14 cellular contexts compared by ENCODE assay signal in genomic region chr15:92612891-92613290, GRCh38. TPM values are rescaled to one million over a fixed set of nuclear protein-coding genes. Genes with fewer than 3 reads are reported as not detected.
A peak's percentile ranks its signal among the peaks of the same experiment; 100 is the strongest.
DNase-seq lines count a peak whose midpoint lies in the region; ATAC-seq and TF ChIP-seq lines count a peak whose summit lies in the region.
"Had no signal": no experiment of that assay in that cellular context is flagged by ENCODE, and none has a peak within 500 bp of the region (broad histone marks: within the 10 kb centered on the region; RNA-seq: fewer than 3 reads in every experiment).

No MANE protein-coding gene starts in this region.

- H3K4me1 Mint-ChIP-seq in endothelial cell (ENCODE audit: unreplicated experiment): peaks cover 24% of the 10 kb centered on the region
- H3K4me1 Mint-ChIP-seq: CD4-positive, alpha-beta memory T cell had no signal

- peak; percentile 43 for DNase-seq in coronary artery (ENCODE audit: low spot score)
- no peak for DNase-seq in thyroid gland
- no peak for DNase-seq in endothelial cell (ENCODE audit: low spot score)
- DNase-seq: BE2C; CD4-positive, alpha-beta memory T cell; DND-41; GDM1 had no signal

- WGBS in thyroid gland, 2 donors: 96 to 100% methylated on average over 4 of the region's 4 CpGs

- TF ChIP-seq CTCF in VCaP (conservative IDR thresholded peaks at IDR 0.05) (no peak), coronary artery (IDR thresholded peaks at IDR 0.05) (no peak), thyroid gland (IDR thresholded peaks at IDR 0.05) (no peak), endothelial cell (IDR thresholded peaks at IDR 0.05; ENCODE audit: unreplicated experiment) (no peak)

- ATAC-seq in HG03432 (IDR thresholded peaks at IDR 0.05; ENCODE audit: unreplicated experiment) (no peak), GM18502 (IDR thresholded peaks at IDR 0.05; ENCODE audit: poor library complexity, unreplicated experiment) (no peak)

- no peaks in the 10 kb centered on the region for H3K9me3 ChIP-seq in thyroid gland
- H3K9me3 ChIP-seq: A549, BE2C, HAP-1 had no signal

- H3K27me3 Mint-ChIP-seq in endothelial cell (ENCODE audit: unreplicated experiment): peaks cover 6% of the 10 kb centered on the region

- H3K4me1 ChIP-seq in rectal smooth muscle tissue (ENCODE audit: control insufficient read depth, insufficient read depth, low read length) (peaks cover 12% of the 10 kb centered on the region), thyroid gland (peaks cover 38 to 49% of the 10 kb centered on the region in 2 donors)
- H3K4me1 ChIP-seq: HAP-1 had no signal

- H3K27me3 ChIP-seq in rectal smooth muscle tissue (ENCODE audit: control insufficient read depth, insufficient read depth, low read length) (no peaks in the 10 kb centered on the region), thyroid gland (no peaks in the 10 kb centered on the region)
- H3K27me3 ChIP-seq: BE2C had no signal

- H3K36me3 ChIP-seq in rectal smooth muscle tissue (ENCODE audit: control insufficient read depth, insufficient read depth, low read length) (no peaks in the 10 kb centered on the region), thyroid gland (no peaks in the 10 kb centered on the region)
- H3K36me3 ChIP-seq: BE2C, HAP-1 had no signal

- no peaks in the 10 kb centered on the region for H3K9me3 Mint-ChIP-seq in endothelial cell (ENCODE audit: unreplicated experiment)
- H3K9me3 Mint-ChIP-seq: CD4-positive, alpha-beta memory T cell had no signal

- no peak overlapping the region for H3K4me3 Mint-ChIP-seq in endothelial cell (ENCODE audit: unreplicated experiment)
- H3K4me3 Mint-ChIP-seq: CD4-positive, alpha-beta memory T cell had no signal

- peaks cover 62% of the 10 kb centered on the region for H3K36me3 Mint-ChIP-seq in endothelial cell (ENCODE audit: low read depth, unreplicated experiment)
- H3K36me3 Mint-ChIP-seq: CD4-positive, alpha-beta memory T cell had no signal

- no peak overlapping the region for H3K27ac Mint-ChIP-seq in endothelial cell (ENCODE audit: unreplicated experiment)
- H3K27ac Mint-ChIP-seq: CD4-positive, alpha-beta memory T cell had no signal

- no peak overlapping the region for H3K9ac ChIP-seq in rectal smooth muscle tissue (ENCODE audit: low read length)

- H3K4me3 ChIP-seq in coronary artery (no peak overlapping the region), rectal smooth muscle tissue (ENCODE audit: low read length) (no peak overlapping the region), thyroid gland (replicated peaks in 1 of 3) (no peak overlapping the region)
- H3K4me3 ChIP-seq: A549, HAP-1 had no signal

- TF ChIP-seq POLR2A in thyroid gland (IDR thresholded peaks at IDR 0.05): no peak

- intact Hi-C loops in thyroid gland (cut with DNase I): no loop called here

- H3K27ac ChIP-seq in VCaP: peak overlapping the region; percentile 96
- H3K27ac ChIP-seq in coronary artery: no peak overlapping the region
- peak overlapping the region; percentile 3 for H3K27ac ChIP-seq in rectal smooth muscle tissue (ENCODE audit: low read depth, low read length)
- H3K27ac ChIP-seq in thyroid gland: peak overlapping the region in 2 of 3 donors; percentile 13 to 21
- H3K27ac ChIP-seq: A549, HL-60 had no signal

RNA-seq across cellular contexts. Expression of gene FAM174B, which starts 42.7 kb away (rescaled TPM):
- total RNA-seq in thyroid gland (10 to 100 TPM; 51.9 to 69.4 (median 61.4) TPM), endothelial cell (ENCODE audit: unreplicated experiment) (163 TPM)

Comparison
In these comparisons a context has a peak if more than half of its experiments do, and no peak if none do; other contexts are left out.
1. H3K27ac ChIP-seq: peak in VCaP (single experiment), rectal smooth muscle tissue (single experiment) and thyroid gland (2 of 3); none in coronary artery (0 of 2).